ENCODE assay signal across 1 cellular context in the genomic region with DNA sequence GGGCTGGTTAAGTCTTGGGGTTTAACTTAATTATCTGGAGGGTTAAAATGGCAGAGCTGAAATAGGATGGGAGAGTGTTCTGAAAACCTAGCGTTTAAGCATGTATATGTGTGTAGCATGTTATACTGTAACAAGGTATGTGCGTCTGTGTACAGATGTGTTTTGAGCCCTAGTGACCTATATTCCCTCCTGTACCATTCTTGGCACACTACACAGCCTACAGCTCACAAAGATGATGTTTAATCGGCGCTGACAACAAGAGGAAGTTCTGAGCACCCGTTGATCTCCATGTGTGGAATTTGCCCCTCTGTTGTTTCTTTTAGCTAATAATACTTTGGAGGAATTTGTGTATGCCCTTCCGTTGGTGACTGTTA.
A peak's percentile ranks its signal among the peaks of the same experiment; 100 is the strongest.
TF ChIP-seq lines count a peak whose summit lies in the region.

No MANE protein-coding gene starts in this region.

TF ChIP-seq in HepG2, 621 proteins besides CTCF, POLR2A, EP300 and RAD21 (continues in another document):
- TF ChIP-seq, protein P1, sequence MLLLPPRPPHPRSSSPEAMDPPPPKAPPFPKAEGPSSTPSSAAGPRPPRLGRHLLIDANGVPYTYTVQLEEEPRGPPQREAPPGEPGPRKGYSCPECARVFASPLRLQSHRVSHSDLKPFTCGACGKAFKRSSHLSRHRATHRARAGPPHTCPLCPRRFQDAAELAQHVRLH (CRISPR knock-in tag; IDR thresholded peaks at IDR 0.05; ENCODE audit: borderline replicate concordance, low read depth), result no peak
- no peak for TF ChIP-seq CHD4 (IDR thresholded peaks at IDR 0.05; ENCODE audit: borderline replicate concordance, low read length)
- TF ChIP-seq SOX6 (IDR thresholded peaks at IDR 0.05), result no peak
- TF ChIP-seq SOX6 (CRISPR knock-in tag; IDR thresholded peaks at IDR 0.05), result no peak
- TF ChIP-seq AGO2 (optimal IDR thresholded peaks at IDR 0.05; ENCODE audit: low read depth, low read length), result no peak
- no peak for TF ChIP-seq ISX (CRISPR knock-in tag; conservative IDR thresholded peaks at IDR 0.05)
- TF ChIP-seq ZNF569 (CRISPR knock-in tag; IDR thresholded peaks at IDR 0.05; ENCODE audit: borderline replicate concordance), result no peak
- no peak for TF ChIP-seq CBFB (CRISPR knock-in tag; IDR thresholded peaks at IDR 0.05)
- TF ChIP-seq, protein P2, sequence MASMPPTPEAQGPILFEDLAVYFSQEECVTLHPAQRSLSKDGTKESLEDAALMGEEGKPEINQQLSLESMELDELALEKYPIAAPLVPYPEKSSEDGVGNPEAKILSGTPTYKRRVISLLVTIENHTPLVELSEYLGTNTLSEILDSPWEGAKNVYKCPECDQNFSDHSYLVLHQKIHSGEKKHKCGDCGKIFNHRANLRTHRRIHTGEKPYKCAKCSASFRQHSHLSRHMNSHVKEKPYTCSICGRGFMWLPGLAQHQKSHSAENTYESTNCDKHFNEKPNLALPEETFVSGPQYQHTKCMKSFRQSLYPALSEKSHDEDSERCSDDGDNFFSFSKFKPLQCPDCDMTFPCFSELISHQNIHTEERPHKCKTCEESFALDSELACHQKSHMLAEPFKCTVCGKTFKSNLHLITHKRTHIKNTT (CRISPR knock-in tag; IDR thresholded peaks at IDR 0.05), result no peak
- TF ChIP-seq RBM39 (IDR thresholded peaks at IDR 0.05; ENCODE audit: low read depth, low read length, poor library complexity, severe bottlenecking), result no peak
- TF ChIP-seq, protein P3, sequence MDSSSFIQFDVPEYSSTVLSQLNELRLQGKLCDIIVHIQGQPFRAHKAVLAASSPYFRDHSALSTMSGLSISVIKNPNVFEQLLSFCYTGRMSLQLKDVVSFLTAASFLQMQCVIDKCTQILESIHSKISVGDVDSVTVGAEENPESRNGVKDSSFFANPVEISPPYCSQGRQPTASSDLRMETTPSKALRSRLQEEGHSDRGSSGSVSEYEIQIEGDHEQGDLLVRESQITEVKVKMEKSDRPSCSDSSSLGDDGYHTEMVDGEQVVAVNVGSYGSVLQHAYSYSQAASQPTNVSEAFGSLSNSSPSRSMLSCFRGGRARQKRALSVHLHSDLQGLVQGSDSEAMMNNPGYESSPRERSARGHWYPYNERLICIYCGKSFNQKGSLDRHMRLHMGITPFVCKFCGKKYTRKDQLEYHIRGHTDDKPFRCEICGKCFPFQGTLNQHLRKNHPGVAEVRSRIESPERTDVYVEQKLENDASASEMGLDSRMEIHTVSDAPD (CRISPR knock-in tag; IDR thresholded peaks at IDR 0.05), result no peak
- peak; percentile 39; the same call in 1 of the 2 replicates for TF ChIP-seq ARNT2 (CRISPR knock-in tag; IDR thresholded peaks at IDR 0.05; ENCODE audit: low read depth)
- no peak for TF ChIP-seq HHEX (CRISPR knock-in tag; IDR thresholded peaks at IDR 0.05)
- peak; percentile 30; the same call in 1 of the 2 replicates for TF ChIP-seq SOX5 (CRISPR knock-in tag; IDR thresholded peaks at IDR 0.05; ENCODE audit: borderline replicate concordance)
- TF ChIP-seq, protein P4, sequence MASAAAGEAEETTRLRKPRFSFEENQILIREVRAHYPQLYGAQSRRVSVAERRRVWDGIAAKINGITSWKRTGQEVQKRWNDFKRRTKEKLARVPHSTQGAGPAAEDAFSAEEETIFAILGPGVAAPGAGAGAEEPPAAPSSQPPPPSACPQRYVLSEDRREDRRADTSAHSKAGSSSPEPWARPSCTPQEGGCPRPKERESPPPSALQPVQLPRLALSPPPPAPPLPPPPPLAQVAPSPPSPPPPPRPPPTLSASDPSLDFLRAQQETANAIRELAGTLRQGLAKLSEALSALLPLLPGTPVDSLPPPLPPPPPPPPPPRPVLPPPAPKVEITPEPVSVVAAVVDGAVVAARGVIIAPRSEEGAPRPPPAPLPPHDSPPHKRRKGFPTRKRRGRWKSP (CRISPR knock-in tag; IDR thresholded peaks at IDR 0.05), result no peak
- no peak for TF ChIP-seq SOX13 (IDR thresholded peaks at IDR 0.05)
- peak in 1 of 2 experiments; percentile 41; a peak in 1 of 4 replicates for TF ChIP-seq SOX13 (CRISPR knock-in tag; conservative IDR thresholded peaks at IDR 0.05 in 1 of 2, IDR thresholded peaks at IDR 0.05 in 1 of 2)
- TF ChIP-seq ZFY (CRISPR knock-in tag; IDR thresholded peaks at IDR 0.05), result no peak
- TF ChIP-seq FOSL1 (CRISPR knock-in tag; IDR thresholded peaks at IDR 0.05; ENCODE audit: borderline replicate concordance), result no peak
- TF ChIP-seq, protein P5, sequence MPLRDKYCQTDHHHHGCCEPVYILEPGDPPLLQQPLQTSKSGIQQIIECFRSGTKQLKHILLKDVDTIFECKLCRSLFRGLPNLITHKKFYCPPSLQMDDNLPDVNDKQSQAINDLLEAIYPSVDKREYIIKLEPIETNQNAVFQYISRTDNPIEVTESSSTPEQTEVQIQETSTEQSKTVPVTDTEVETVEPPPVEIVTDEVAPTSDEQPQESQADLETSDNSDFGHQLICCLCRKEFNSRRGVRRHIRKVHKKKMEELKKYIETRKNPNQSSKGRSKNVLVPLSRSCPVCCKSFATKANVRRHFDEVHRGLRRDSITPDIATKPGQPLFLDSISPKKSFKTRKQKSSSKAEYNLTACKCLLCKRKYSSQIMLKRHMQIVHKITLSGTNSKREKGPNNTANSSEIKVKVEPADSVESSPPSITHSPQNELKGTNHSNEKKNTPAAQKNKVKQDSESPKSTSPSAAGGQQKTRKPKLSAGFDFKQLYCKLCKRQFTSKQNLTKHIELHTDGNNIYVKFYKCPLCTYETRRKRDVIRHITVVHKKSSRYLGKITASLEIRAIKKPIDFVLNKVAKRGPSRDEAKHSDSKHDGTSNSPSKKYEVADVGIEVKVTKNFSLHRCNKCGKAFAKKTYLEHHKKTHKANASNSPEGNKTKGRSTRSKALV (CRISPR knock-in tag; IDR thresholded peaks at IDR 0.05), result no peak
- TF ChIP-seq, protein P6, sequence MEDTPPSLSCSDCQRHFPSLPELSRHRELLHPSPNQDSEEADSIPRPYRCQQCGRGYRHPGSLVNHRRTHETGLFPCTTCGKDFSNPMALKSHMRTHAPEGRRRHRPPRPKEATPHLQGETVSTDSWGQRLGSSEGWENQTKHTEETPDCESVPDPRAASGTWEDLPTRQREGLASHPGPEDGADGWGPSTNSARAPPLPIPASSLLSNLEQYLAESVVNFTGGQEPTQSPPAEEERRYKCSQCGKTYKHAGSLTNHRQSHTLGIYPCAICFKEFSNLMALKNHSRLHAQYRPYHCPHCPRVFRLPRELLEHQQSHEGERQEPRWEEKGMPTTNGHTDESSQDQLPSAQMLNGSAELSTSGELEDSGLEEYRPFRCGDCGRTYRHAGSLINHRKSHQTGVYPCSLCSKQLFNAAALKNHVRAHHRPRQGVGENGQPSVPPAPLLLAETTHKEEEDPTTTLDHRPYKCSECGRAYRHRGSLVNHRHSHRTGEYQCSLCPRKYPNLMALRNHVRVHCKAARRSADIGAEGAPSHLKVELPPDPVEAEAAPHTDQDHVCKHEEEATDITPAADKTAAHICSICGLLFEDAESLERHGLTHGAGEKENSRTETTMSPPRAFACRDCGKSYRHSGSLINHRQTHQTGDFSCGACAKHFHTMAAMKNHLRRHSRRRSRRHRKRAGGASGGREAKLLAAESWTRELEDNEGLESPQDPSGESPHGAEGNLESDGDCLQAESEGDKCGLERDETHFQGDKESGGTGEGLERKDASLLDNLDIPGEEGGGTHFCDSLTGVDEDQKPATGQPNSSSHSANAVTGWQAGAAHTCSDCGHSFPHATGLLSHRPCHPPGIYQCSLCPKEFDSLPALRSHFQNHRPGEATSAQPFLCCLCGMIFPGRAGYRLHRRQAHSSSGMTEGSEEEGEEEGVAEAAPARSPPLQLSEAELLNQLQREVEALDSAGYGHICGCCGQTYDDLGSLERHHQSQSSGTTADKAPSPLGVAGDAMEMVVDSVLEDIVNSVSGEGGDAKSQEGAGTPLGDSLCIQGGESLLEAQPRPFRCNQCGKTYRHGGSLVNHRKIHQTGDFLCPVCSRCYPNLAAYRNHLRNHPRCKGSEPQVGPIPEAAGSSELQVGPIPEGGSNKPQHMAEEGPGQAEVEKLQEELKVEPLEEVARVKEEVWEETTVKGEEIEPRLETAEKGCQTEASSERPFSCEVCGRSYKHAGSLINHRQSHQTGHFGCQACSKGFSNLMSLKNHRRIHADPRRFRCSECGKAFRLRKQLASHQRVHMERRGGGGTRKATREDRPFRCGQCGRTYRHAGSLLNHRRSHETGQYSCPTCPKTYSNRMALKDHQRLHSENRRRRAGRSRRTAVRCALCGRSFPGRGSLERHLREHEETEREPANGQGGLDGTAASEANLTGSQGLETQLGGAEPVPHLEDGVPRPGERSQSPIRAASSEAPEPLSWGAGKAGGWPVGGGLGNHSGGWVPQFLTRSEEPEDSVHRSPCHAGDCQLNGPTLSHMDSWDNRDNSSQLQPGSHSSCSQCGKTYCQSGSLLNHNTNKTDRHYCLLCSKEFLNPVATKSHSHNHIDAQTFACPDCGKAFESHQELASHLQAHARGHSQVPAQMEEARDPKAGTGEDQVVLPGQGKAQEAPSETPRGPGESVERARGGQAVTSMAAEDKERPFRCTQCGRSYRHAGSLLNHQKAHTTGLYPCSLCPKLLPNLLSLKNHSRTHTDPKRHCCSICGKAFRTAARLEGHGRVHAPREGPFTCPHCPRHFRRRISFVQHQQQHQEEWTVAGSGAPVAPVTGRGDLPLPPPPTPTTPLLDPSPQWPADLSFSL (CRISPR knock-in tag; IDR thresholded peaks at IDR 0.05), result peak; percentile 43; the same call in 1 of the 2 replicates
- peak; percentile 35; the same call in 1 of the 2 replicates for TF ChIP-seq ZBTB20 (CRISPR knock-in tag; IDR thresholded peaks at IDR 0.05; ENCODE audit: borderline replicate concordance, low read depth)
- TF ChIP-seq, protein P7, sequence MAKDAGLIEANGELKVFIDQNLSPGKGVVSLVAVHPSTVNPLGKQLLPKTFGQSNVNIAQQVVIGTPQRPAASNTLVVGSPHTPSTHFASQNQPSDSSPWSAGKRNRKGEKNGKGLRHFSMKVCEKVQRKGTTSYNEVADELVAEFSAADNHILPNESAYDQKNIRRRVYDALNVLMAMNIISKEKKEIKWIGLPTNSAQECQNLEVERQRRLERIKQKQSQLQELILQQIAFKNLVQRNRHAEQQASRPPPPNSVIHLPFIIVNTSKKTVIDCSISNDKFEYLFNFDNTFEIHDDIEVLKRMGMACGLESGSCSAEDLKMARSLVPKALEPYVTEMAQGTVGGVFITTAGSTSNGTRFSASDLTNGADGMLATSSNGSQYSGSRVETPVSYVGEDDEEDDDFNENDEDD (CRISPR knock-in tag; IDR thresholded peaks at IDR 0.05; ENCODE audit: borderline replicate concordance), result no peak; the same call in 1 of the 2 replicates
- no peak for TF ChIP-seq NAIF1 (CRISPR knock-in tag; IDR thresholded peaks at IDR 0.05; ENCODE audit: borderline replicate concordance)
- TF ChIP-seq, protein P8, sequence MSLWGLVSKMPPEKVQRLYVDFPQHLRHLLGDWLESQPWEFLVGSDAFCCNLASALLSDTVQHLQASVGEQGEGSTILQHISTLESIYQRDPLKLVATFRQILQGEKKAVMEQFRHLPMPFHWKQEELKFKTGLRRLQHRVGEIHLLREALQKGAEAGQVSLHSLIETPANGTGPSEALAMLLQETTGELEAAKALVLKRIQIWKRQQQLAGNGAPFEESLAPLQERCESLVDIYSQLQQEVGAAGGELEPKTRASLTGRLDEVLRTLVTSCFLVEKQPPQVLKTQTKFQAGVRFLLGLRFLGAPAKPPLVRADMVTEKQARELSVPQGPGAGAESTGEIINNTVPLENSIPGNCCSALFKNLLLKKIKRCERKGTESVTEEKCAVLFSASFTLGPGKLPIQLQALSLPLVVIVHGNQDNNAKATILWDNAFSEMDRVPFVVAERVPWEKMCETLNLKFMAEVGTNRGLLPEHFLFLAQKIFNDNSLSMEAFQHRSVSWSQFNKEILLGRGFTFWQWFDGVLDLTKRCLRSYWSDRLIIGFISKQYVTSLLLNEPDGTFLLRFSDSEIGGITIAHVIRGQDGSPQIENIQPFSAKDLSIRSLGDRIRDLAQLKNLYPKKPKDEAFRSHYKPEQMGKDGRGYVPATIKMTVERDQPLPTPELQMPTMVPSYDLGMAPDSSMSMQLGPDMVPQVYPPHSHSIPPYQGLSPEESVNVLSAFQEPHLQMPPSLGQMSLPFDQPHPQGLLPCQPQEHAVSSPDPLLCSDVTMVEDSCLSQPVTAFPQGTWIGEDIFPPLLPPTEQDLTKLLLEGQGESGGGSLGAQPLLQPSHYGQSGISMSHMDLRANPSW (CRISPR knock-in tag; IDR thresholded peaks at IDR 0.05; ENCODE audit: borderline replicate concordance), result no peak
- TF ChIP-seq NFRKB (IDR thresholded peaks at IDR 0.05), result no peak
- TF ChIP-seq, protein P9, sequence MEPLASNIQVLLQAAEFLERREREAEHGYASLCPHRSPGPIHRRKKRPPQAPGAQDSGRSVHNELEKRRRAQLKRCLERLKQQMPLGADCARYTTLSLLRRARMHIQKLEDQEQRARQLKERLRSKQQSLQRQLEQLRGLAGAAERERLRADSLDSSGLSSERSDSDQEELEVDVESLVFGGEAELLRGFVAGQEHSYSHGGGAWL (CRISPR knock-in tag; IDR thresholded peaks at IDR 0.05), result no peak
- TF ChIP-seq FOXA1 (IDR thresholded peaks at IDR 0.05), result no peak
- 0 out of 2 replicates have a peak, but pooled peaks have one; percentile 23 for TF ChIP-seq FOXA1 (CRISPR knock-in tag; IDR thresholded peaks at IDR 0.05)
- TF ChIP-seq ZNF431 (CRISPR knock-in tag; IDR thresholded peaks at IDR 0.05; ENCODE audit: borderline replicate concordance, low read depth), result no peak
- TF ChIP-seq, protein P10, sequence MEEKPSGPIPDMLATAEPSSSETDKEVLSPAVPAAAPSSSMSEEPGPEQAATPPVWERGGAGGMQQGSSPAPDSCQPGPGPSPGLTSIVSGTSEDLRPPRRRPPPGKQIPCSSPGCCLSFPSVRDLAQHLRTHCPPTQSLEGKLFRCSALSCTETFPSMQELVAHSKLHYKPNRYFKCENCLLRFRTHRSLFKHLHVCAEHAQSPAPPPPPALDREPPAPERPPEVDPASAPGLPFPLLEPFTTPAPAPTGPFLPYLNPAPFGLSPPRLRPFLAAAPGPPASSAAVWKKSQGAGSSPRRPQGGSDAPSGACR (CRISPR knock-in tag; IDR thresholded peaks at IDR 0.05), result no peak
- no peak for TF ChIP-seq KMT2B (CRISPR knock-in tag; IDR thresholded peaks at IDR 0.05)
- no peak for TF ChIP-seq ZNF484 (CRISPR knock-in tag; IDR thresholded peaks at IDR 0.05; ENCODE audit: borderline replicate concordance, low read depth)
- TF ChIP-seq ATF7-NPFF (CRISPR knock-in tag; IDR thresholded peaks at IDR 0.05; ENCODE audit: low read depth), result no peak
- TF ChIP-seq ELF3 (CRISPR knock-in tag; IDR thresholded peaks at IDR 0.05), result 0 out of 2 replicates have a peak, but pooled peaks have one; percentile 38
